ENCODE assay signal across 8 cellular contexts in genomic region chr10:74223755-74224530, GRCh38.
DNase-seq lines count a peak whose midpoint lies in the region; ATAC-seq and TF ChIP-seq lines count a peak whose summit lies in the region.

No MANE protein-coding gene starts in this region.

- H3K27me3 ChIP-seq in HCT116 (ENCODE audit: insufficient read depth, low read length) (no peaks in the 10 kb centered on the region), right cardiac atrium (ENCODE audit: control insufficient read depth, insufficient read depth) (no peaks in the 10 kb centered on the region)

- no peaks in the 10 kb centered on the region for H3K27me3 Mint-ChIP-seq in activated T-helper 1 cell treated with anti-CD3 and anti-CD28 coated beads, Interleukin-12 subunit alpha, Interleukin-12 subunit beta, Interleukin-2, Interleukin-4 antibody, amounts not matched to agents 30 ng/mL and 10 ng/mL and 1 ng/mL, durations not matched to agents 14 hours and 24 hours and 36 hours (ENCODE audit: insufficient read depth)

- no peak for TF ChIP-seq POLR2A in HCT116 (IDR thresholded peaks at IDR 0.05; ENCODE audit: borderline replicate concordance, extremely low read depth, insufficient read depth, insufficient read length)

- WGBS in right cardiac atrium, result 81% methylated on average over 9 of the region's 9 CpGs

- H3K4me3 ChIP-seq in HCT116 (replicated peaks in 1 of 2; ENCODE audit: low read depth in 1 of 2, low read length in 2 of 2) (peak overlapping the region in 1 of 2 experiments; percentile 24; a peak in 2 of 4 replicates), right cardiac atrium (ENCODE audit: low read length) (no peak overlapping the region)

- RAD21 ChIA-PET in HCT116 (lab: Charles Lee; ENCODE audit: low non-redundant PET in 1 of 2, low total read pairs in 2 of 2, uncharacterized antibody in 2 of 2, unreplicated experiment in 2 of 2), result no interaction called here

- H3K4me1 Mint-ChIP-seq in activated T-helper 1 cell treated with anti-CD3 and anti-CD28 coated beads, Interleukin-12 subunit alpha, Interleukin-12 subunit beta, Interleukin-2, Interleukin-4 antibody, amounts not matched to agents 30 ng/mL and 10 ng/mL and 1 ng/mL, durations not matched to agents 14 hours and 24 hours and 36 hours (ENCODE audit: low read depth), result peaks cover 35% of the 10 kb centered on the region

- peak overlapping the region; percentile 79 for H3K27ac Mint-ChIP-seq in activated T-helper 1 cell treated with anti-CD3 and anti-CD28 coated beads, Interleukin-12 subunit alpha, Interleukin-12 subunit beta, Interleukin-2, Interleukin-4 antibody, amounts not matched to agents 30 ng/mL and 10 ng/mL and 1 ng/mL, durations not matched to agents 14 hours and 24 hours and 36 hours

- H3K9me2 ChIP-seq in HCT116 (ENCODE audit: insufficient read depth), result no peaks in the 10 kb centered on the region

- peak; percentile 83 for ATAC-seq in HCT116
- ATAC-seq in right cardiac atrium, result no peak
- ATAC-seq in HG02610 (IDR thresholded peaks at IDR 0.05; ENCODE audit: unreplicated experiment), result no peak

- no peak for TF ChIP-seq CTCF in HCT116 (IDR thresholded peaks at IDR 0.05 in 2 of 3, conservative IDR thresholded peaks at IDR 0.05 in 1 of 3; ENCODE audit: borderline replicate concordance in 1 of 3, insufficient read depth in 1 of 3, low read depth in 2 of 3, low read length in 2 of 3)

- H3K36me3 Mint-ChIP-seq in activated T-helper 1 cell treated with anti-CD3 and anti-CD28 coated beads, Interleukin-12 subunit alpha, Interleukin-12 subunit beta, Interleukin-2, Interleukin-4 antibody, amounts not matched to agents 30 ng/mL and 10 ng/mL and 1 ng/mL, durations not matched to agents 14 hours and 24 hours and 36 hours (ENCODE audit: low read depth), result peaks cover 3% of the 10 kb centered on the region

- no peaks in the 10 kb centered on the region for H3K9me3 Mint-ChIP-seq in activated T-helper 1 cell treated with anti-CD3 and anti-CD28 coated beads, Interleukin-12 subunit alpha, Interleukin-12 subunit beta, Interleukin-2, Interleukin-4 antibody, amounts not matched to agents 30 ng/mL and 10 ng/mL and 1 ng/mL, durations not matched to agents 14 hours and 24 hours and 36 hours

- peak overlapping the region; percentile 29 for H3K4me3 Mint-ChIP-seq in activated T-helper 1 cell treated with anti-CD3 and anti-CD28 coated beads, Interleukin-12 subunit alpha, Interleukin-12 subunit beta, Interleukin-2, Interleukin-4 antibody, amounts not matched to agents 30 ng/mL and 10 ng/mL and 1 ng/mL, durations not matched to agents 14 hours and 24 hours and 36 hours

- H3K9ac ChIP-seq in HCT116 (ENCODE audit: low read length), result peak overlapping the region; percentile 30

- DNase-seq in AG08395 (ENCODE audit: low spot score), result peak; percentile 15
- peak; percentile 89 for DNase-seq in HCT116 (ENCODE audit: low read depth, low spot score)
- no peak for DNase-seq in activated T-helper 1 cell treated with anti-CD3 and anti-CD28 coated beads, Interleukin-12 subunit alpha, Interleukin-12 subunit beta, Interleukin-2, Interleukin-4 antibody, amounts not matched to agents 30 ng/mL and 10 ng/mL and 1 ng/mL, durations not matched to agents 14 hours and 24 hours and 36 hours (ENCODE audit: low spot score)
- DNase-seq in glomerular visceral epithelial cell (ENCODE audit: extremely low spot score), result peak; percentile 55
- DNase-seq in right cardiac atrium, result no peak
- DNase-seq in hypothalamus (lab: John Stamatoyannopoulos, UW), result no peak
- DNase-seq in NCI-H1417 treated with DMSO at 0.1 percent for 48 hours (lab: John Stamatoyannopoulos, UW), result no peak

- BruUV-seq in HCT116 (replicated peaks; lab: Mats Ljungman, UMichigan), result no TSS peak

- H3K27ac ChIP-seq in HCT116 (ENCODE audit: low read depth, low read length), result peak overlapping the region; percentile 83
- no peak overlapping the region for H3K27ac ChIP-seq in right cardiac atrium (ENCODE audit: low read length)

- peaks cover 34% of the 10 kb centered on the region for H3K79me2 ChIP-seq in HCT116 (ENCODE audit: insufficient read depth, low read length)

- H3K4me1 ChIP-seq in HCT116 (ENCODE audit: control insufficient read depth in 1 of 2, insufficient read depth in 2 of 2, low read length in 2 of 2) (peaks cover 34 to 44% of the 10 kb centered on the region in 2 experiments), right cardiac atrium (ENCODE audit: control insufficient read depth, insufficient read depth, low read length) (no peaks in the 10 kb centered on the region)

- intact Hi-C loops in HCT116 (cut with micrococcal nuclease) (no loop called here), right cardiac atrium (cut with DNase I) (no loop called here)
- intact Hi-C loops in activated T-helper 1 cell treated with anti-CD3 and anti-CD28 coated beads, Interleukin-12 subunit alpha, Interleukin-12 subunit beta, Interleukin-2, Interleukin-4 antibody, amounts not matched to agents 30 ng/mL and 10 ng/mL and 1 ng/mL, durations not matched to agents 14 hours and 24 hours and 36 hours (cut with micrococcal nuclease), result loop anchor here (2.0 kb wide), 1 partner anchor 47 kb away; no protein-coding TSS in a partner anchor

- no peaks in the 10 kb centered on the region for H4K20me1 ChIP-seq in HCT116 (ENCODE audit: insufficient read depth)

- peak overlapping the region; percentile 74 for H3K4me2 ChIP-seq in HCT116 (ENCODE audit: low read length)

- no peaks in the 10 kb centered on the region for H3K36me3 ChIP-seq in HCT116 (ENCODE audit: control insufficient read depth in 1 of 2, insufficient read depth in 2 of 2, low read length in 2 of 2)

- peak; percentile 27; the same call in 1 of the 2 replicates for TF ChIP-seq RAD21 in HCT116 (IDR thresholded peaks at IDR 0.05; ENCODE audit: low read depth)

- no peak overlapping the region for H2AFZ ChIP-seq in HCT116 (ENCODE audit: low read depth, low read length, poor library complexity, severe bottlenecking)

- CTCF ChIA-PET in HCT116 (lab: Charles Lee), result interaction anchor here (1.0 kb wide), 1 partner anchor 11 kb away, joined by 4 read pairs; no protein-coding TSS in a partner anchor

- POLR2A ChIA-PET in HCT116 (lab: Charles Lee), result interaction anchor here (0.6 to 1.0 kb wide), 3 partner anchors 9 to 911 kb away, joined by 3 read pairs; no protein-coding TSS in a partner anchor

- no peaks in the 10 kb centered on the region for H3K9me3 ChIP-seq in HCT116 (ENCODE audit: control insufficient read depth in 1 of 2, insufficient read depth in 1 of 2, low read depth in 1 of 2, low read length in 2 of 2)
- H3K9me3 ChIP-seq in right cardiac atrium (ENCODE audit: control insufficient read depth, low read length), result no peaks in the 10 kb centered on the region

TF ChIP-seq in HCT116, 20 proteins besides CTCF, POLR2A, EP300 and RAD21 (continues in another document):
- TF ChIP-seq, protein P1, sequence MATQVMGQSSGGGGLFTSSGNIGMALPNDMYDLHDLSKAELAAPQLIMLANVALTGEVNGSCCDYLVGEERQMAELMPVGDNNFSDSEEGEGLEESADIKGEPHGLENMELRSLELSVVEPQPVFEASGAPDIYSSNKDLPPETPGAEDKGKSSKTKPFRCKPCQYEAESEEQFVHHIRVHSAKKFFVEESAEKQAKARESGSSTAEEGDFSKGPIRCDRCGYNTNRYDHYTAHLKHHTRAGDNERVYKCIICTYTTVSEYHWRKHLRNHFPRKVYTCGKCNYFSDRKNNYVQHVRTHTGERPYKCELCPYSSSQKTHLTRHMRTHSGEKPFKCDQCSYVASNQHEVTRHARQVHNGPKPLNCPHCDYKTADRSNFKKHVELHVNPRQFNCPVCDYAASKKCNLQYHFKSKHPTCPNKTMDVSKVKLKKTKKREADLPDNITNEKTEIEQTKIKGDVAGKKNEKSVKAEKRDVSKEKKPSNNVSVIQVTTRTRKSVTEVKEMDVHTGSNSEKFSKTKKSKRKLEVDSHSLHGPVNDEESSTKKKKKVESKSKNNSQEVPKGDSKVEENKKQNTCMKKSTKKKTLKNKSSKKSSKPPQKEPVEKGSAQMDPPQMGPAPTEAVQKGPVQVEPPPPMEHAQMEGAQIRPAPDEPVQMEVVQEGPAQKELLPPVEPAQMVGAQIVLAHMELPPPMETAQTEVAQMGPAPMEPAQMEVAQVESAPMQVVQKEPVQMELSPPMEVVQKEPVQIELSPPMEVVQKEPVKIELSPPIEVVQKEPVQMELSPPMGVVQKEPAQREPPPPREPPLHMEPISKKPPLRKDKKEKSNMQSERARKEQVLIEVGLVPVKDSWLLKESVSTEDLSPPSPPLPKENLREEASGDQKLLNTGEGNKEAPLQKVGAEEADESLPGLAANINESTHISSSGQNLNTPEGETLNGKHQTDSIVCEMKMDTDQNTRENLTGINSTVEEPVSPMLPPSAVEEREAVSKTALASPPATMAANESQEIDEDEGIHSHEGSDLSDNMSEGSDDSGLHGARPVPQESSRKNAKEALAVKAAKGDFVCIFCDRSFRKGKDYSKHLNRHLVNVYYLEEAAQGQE (IDR thresholded peaks at IDR 0.05; ENCODE audit: low read depth), result no peak
- TF ChIP-seq FOSL1 (IDR thresholded peaks at IDR 0.05; ENCODE audit: low read depth) (peak; percentile 95), CBX3 (IDR thresholded peaks at IDR 0.05; ENCODE audit: low read depth) (peak; percentile 88), ZFX (IDR thresholded peaks at IDR 0.05) (no peak), SIN3A (IDR thresholded peaks at IDR 0.05; ENCODE audit: low read depth) (peak; percentile 80; the same call in 1 of the 2 replicates), YY1 (IDR thresholded peaks at IDR 0.05; ENCODE audit: extremely low read depth, insufficient replicate concordance, low read depth, low read length) (peak; percentile 27), ZNF274 (IDR thresholded peaks at IDR 0.05; ENCODE audit: low read depth, low read length) (no peak), SP1 (IDR thresholded peaks at IDR 0.05; ENCODE audit: low read depth) (peak; percentile 92), TCF7L2 (IDR thresholded peaks at IDR 0.05; ENCODE audit: borderline replicate concordance, extremely low read depth, insufficient read depth, insufficient read length) (peak; percentile 71), EZH2 (IDR thresholded peaks at IDR 0.05) (no peak)
- TF ChIP-seq, protein P2, sequence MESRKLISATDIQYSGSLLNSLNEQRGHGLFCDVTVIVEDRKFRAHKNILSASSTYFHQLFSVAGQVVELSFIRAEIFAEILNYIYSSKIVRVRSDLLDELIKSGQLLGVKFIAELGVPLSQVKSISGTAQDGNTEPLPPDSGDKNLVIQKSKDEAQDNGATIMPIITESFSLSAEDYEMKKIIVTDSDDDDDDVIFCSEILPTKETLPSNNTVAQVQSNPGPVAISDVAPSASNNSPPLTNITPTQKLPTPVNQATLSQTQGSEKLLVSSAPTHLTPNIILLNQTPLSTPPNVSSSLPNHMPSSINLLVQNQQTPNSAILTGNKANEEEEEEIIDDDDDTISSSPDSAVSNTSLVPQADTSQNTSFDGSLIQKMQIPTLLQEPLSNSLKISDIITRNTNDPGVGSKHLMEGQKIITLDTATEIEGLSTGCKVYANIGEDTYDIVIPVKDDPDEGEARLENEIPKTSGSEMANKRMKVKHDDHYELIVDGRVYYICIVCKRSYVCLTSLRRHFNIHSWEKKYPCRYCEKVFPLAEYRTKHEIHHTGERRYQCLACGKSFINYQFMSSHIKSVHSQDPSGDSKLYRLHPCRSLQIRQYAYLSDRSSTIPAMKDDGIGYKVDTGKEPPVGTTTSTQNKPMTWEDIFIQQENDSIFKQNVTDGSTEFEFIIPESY (IDR thresholded peaks at IDR 0.05; ENCODE audit: extremely low read depth, insufficient replicate concordance, low read length), result no peak

Comparison
In these comparisons a context has a peak if more than half of its experiments do, and no peak if none do; other contexts are left out.
1. DNase-seq: peak in AG08395 (single experiment), HCT116 (single experiment) and glomerular visceral epithelial cell (single experiment); none in activated T-helper 1 cell treated with anti-CD3 and anti-CD28 coated beads, Interleukin-12 subunit alpha, Interleukin-12 subunit beta, Interleukin-2, Interleukin-4 antibody, amounts not matched to agents 30 ng/mL and 10 ng/mL and 1 ng/mL, durations not matched to agents 14 hours and 24 hours and 36 hours (single experiment), right cardiac atrium (0 of 3), hypothalamus (0 of 51) and NCI-H1417 treated with DMSO at 0.1 percent for 48 hours (single experiment).